In genomic region chr6:55265409-55266114, GRCh38 we compare ENCODE assay signal across 31 cellular contexts.
"Had no signal": no experiment of that assay in that cellular context is flagged by ENCODE, and none has a peak within 500 bp of the region (broad histone marks: within the 10 kb centered on the region; RNA-seq: fewer than 3 reads in every experiment).

No MANE protein-coding gene starts in this region.

- H3K36me3 ChIP-seq: esophagus muscularis mucosa, gastrocnemius medialis, heart left ventricle had no signal

- H3K4me3 ChIP-seq: body of pancreas, esophagus muscularis mucosa, gastrocnemius medialis, heart left ventricle had no signal

- H3K4me1 ChIP-seq: body of pancreas, esophagus muscularis mucosa, foreskin keratinocyte, gastrocnemius medialis, heart left ventricle had no signal

- DNase-seq: activated CD4-positive, alpha-beta memory T cell treated with anti-CD3 and anti-CD28 coated beads for 36 hours; activated CD4-positive, alpha-beta T cell treated with anti-CD3 and anti-CD28 coated beads for 36 hours; activated CD4-positive, alpha-beta T cell treated with anti-CD3 and anti-CD28 coated beads, Interleukin-2, amount 10 ng/mL, durations not matched to agents 24 days and 14 days; activated CD4-positive, CD25-positive, alpha-beta regulatory T cell; activated CD4-positive, CD25-positive, alpha-beta regulatory T cell treated with anti-CD3 and anti-CD28 coated beads, Interleukin-2, amount 50 U/mL, for 72 hours; activated CD8-positive, alpha-beta memory T cell treated with anti-CD3 and anti-CD28 coated beads, Interleukin-2, amount 10 ng/mL, durations not matched to agents 7 days and 5 days; activated CD8-positive, alpha-beta memory T cell treated with anti-CD3 and anti-CD28 coated beads, Interleukin-2, amount 50 U/mL, for 4 hours; activated CD8-positive, alpha-beta T cell treated with anti-CD3 and anti-CD28 coated beads, Interleukin-2, amount 10 ng/mL, durations not matched to agents 7 days and 5 days; activated effector memory CD4-positive, alpha-beta T cell treated with anti-CD3 and anti-CD28 coated beads, Interleukin-2, amount 50 U/mL, for 16 hours; activated naive CD4-positive, alpha-beta T cell; activated naive CD4-positive, alpha-beta T cell treated with anti-CD3 and anti-CD28 coated beads, Interleukin-2, amount 10 ng/mL, durations not matched to agents 7 days and 5 days; activated naive CD8-positive, alpha-beta T cell treated with anti-CD3 and anti-CD28 coated beads, Interleukin-2, amount 10 ng/mL, durations not matched to agents 7 days and 5 days; activated T-cell treated with anti-CD3 and anti-CD28 coated beads, Interleukin-2, amount 50 U/mL, for 1 hour; activated T-cell treated with anti-CD3 and anti-CD28 coated beads, Interleukin-2, amount 50 U/mL, for 48 hours; body of pancreas; caudate nucleus; cortex of kidney; dermis blood vessel endothelial cell; effector CD4-positive, alpha-beta T cell; effector memory CD8-positive, alpha-beta T cell; erythroblast; foreskin keratinocyte; gastrocnemius medialis; glutamatergic neuron; heart left ventricle; T-helper 1 cell; T-helper 17 cell; T1000 had no signal

- FAIRE-seq: colon had no signal

- H3K27ac ChIP-seq: body of pancreas, esophagus muscularis mucosa, foreskin keratinocyte, gastrocnemius medialis, heart left ventricle had no signal

- ATAC-seq: activated CD4-positive, alpha-beta T cell treated with anti-CD3 and anti-CD28 coated beads for 36 hours; activated CD8-positive, alpha-beta memory T cell treated with anti-CD3 and anti-CD28 coated beads, Interleukin-2, amount 10 ng/mL, durations not matched to agents 7 days and 5 days; activated CD8-positive, alpha-beta T cell treated with anti-CD3 and anti-CD28 coated beads, Interleukin-2, amount 10 ng/mL, durations not matched to agents 7 days and 5 days; activated naive CD4-positive, alpha-beta T cell treated with anti-CD3 and anti-CD28 coated beads, Interleukin-2, amount 50 U/mL, for 72 hours; body of pancreas; effector memory CD8-positive, alpha-beta T cell; foreskin keratinocyte; gastrocnemius medialis; heart left ventricle; T-helper 17 cell had no signal

- H3K9me3 ChIP-seq: body of pancreas, esophagus muscularis mucosa, gastrocnemius medialis, heart left ventricle had no signal

- H3K27me3 ChIP-seq: body of pancreas, esophagus muscularis mucosa, gastrocnemius medialis, heart left ventricle had no signal
